10 cellular contexts compared by ENCODE assay signal in genomic region chr3:16300282-16300681, GRCh38. TPM values are rescaled to one million over a fixed set of nuclear protein-coding genes. Genes with fewer than 3 reads are reported as not detected.
A peak's percentile ranks its signal among the peaks of the same experiment; 100 is the strongest.
DNase-seq lines count a peak whose midpoint lies in the region; ATAC-seq, FAIRE-seq and TF ChIP-seq lines count a peak whose summit lies in the region.
"Had no signal": no experiment of that assay in that cellular context is flagged by ENCODE, and none has a peak within 500 bp of the region (broad histone marks: within the 10 kb centered on the region; RNA-seq: fewer than 3 reads in every experiment).

No MANE protein-coding gene starts in this region.

- H3K18ac ChIP-seq in IMR-90 (ENCODE audit: low read depth, low read length) (no peak overlapping the region), H1 (ENCODE audit: extremely low read depth, low read length) (no peak overlapping the region)

- TF ChIP-seq CTCF in IMR-90 (conservative IDR thresholded peaks at IDR 0.05; ENCODE audit: low read depth, low read length) (no peak), H1 (IDR thresholded peaks at IDR 0.05; ENCODE audit: control extremely low read depth in 1 of 3, insufficient read depth in 1 of 3, low read depth in 1 of 3, low read length in 3 of 3) (no peak), upper lobe of left lung (IDR thresholded peaks at IDR 0.05) (no peak)

- no peaks in the 10 kb centered on the region for H4K20me1 ChIP-seq in IMR-90 (ENCODE audit: insufficient read depth, low read length)
- no peaks in the 10 kb centered on the region for H4K20me1 ChIP-seq in H1 (replicated peaks in 1 of 2; ENCODE audit: control insufficient read depth in 1 of 2, insufficient read depth in 2 of 2, low read length in 2 of 2)

- H3K27me3 ChIP-seq in IMR-90 (ENCODE audit: control insufficient read depth, insufficient read depth, low read length), result no peaks in the 10 kb centered on the region
- no peaks in the 10 kb centered on the region for H3K27me3 ChIP-seq in H1 (replicated peaks in 1 of 4; ENCODE audit: control insufficient read depth in 3 of 4, extremely low read depth in 1 of 4, insufficient read depth in 3 of 4, low read length in 3 of 4)
- no peaks in the 10 kb centered on the region for H3K27me3 ChIP-seq in upper lobe of left lung

- no peak overlapping the region for H3K4me2 ChIP-seq in IMR-90 (ENCODE audit: low read depth, low read length)
- no peak overlapping the region for H3K4me2 ChIP-seq in H1 (ENCODE audit: insufficient read depth in 1 of 2, low read depth in 2 of 2, low read length in 2 of 2)

- H2BK15ac ChIP-seq in IMR-90 (ENCODE audit: low read depth, low read length) (no peak overlapping the region), H1 (ENCODE audit: low read length) (no peak overlapping the region)

- H3K27ac ChIP-seq in IMR-90 (ENCODE audit: insufficient read depth, low read length), result no peak overlapping the region
- no peak overlapping the region for H3K27ac ChIP-seq in H1 (ENCODE audit: low read depth, low read length)
- peak overlapping the region in 3 of 4 donors; percentile 12 to 70 (median 66) for H3K27ac ChIP-seq in upper lobe of left lung

- H2BK5ac ChIP-seq in IMR-90 (ENCODE audit: low read depth, low read length, poor library complexity, severe bottlenecking) (no peak overlapping the region), H1 (ENCODE audit: low read depth, low read length) (no peak overlapping the region)

- H2AFZ ChIP-seq in IMR-90 (replicated peaks; ENCODE audit: low read length, poor library complexity), result no peak overlapping the region
- H2AFZ ChIP-seq in H1 (ENCODE audit: low read length), result no peak overlapping the region

- H3K14ac ChIP-seq in IMR-90 (replicated peaks; ENCODE audit: low read depth, low read length) (no peak overlapping the region), H1 (ENCODE audit: insufficient read length) (no peak overlapping the region)

- H3K9ac ChIP-seq in IMR-90 (ENCODE audit: low read depth, low read length), result no peak overlapping the region
- H3K9ac ChIP-seq in H1 (replicated peaks in 1 of 4; ENCODE audit: extremely low read depth in 1 of 4, low read depth in 3 of 4, low read length in 3 of 4), result no peak overlapping the region

- TF ChIP-seq POLR2A in IMR-90 (IDR thresholded peaks at IDR 0.05; ENCODE audit: low read depth, low read length), result no peak
- no peak for TF ChIP-seq POLR2A in H1 (IDR thresholded peaks at IDR 0.05; ENCODE audit: control extremely low read depth in 1 of 2, low read depth in 2 of 2, low read length in 2 of 2)
- no peak for TF ChIP-seq POLR2A in upper lobe of left lung (IDR thresholded peaks at IDR 0.05)

- ATAC-seq in IMR-90 (ENCODE audit: low read depth), result peak; percentile 22; the same call in 1 of the 2 replicates
- no peak for ATAC-seq in upper lobe of left lung (ENCODE audit: low FRiP score in 2 of 2)
- ATAC-seq in HG03280 (IDR thresholded peaks at IDR 0.05; ENCODE audit: unreplicated experiment), result no peak

- peaks cover 97% of the 10 kb centered on the region for H3K4me1 Mint-ChIP-seq in activated naive CD4-positive, alpha-beta T cell treated with anti-CD3 and anti-CD28 coated beads for 36 hours (ENCODE audit: low read depth)

- TF ChIP-seq EP300 in H1 (IDR thresholded peaks at IDR 0.05; ENCODE audit: borderline replicate concordance in 1 of 2, low read depth in 2 of 2, low read length in 2 of 2), result no peak
- no peak for TF ChIP-seq EP300 in upper lobe of left lung (IDR thresholded peaks at IDR 0.05)

- H3K79me1 ChIP-seq in IMR-90 (ENCODE audit: low read depth in 1 of 2, low read length in 2 of 2), result no peaks in the 10 kb centered on the region
- peaks cover 4% of the 10 kb centered on the region; the same call in 1 of the 2 replicates for H3K79me1 ChIP-seq in H1 (ENCODE audit: low read depth, low read length)

- H3K9me3 ChIP-seq in IMR-90 (ENCODE audit: control insufficient read depth, insufficient read depth, low read length), result no peaks in the 10 kb centered on the region
- peaks cover 0 to 4% of the 10 kb centered on the region in 2 experiments; a peak in 1 of 4 replicates for H3K9me3 ChIP-seq in H1 (ENCODE audit: insufficient read depth in 2 of 2, low read depth in 1 of 2, low read length in 1 of 2)
- H3K9me3 ChIP-seq in upper lobe of left lung, result no peaks in the 10 kb centered on the region

- H3K56ac ChIP-seq in IMR-90 (ENCODE audit: extremely low read depth, insufficient read depth, low read length) (no peak overlapping the region), H1 (replicated peaks; ENCODE audit: insufficient read length, low read depth, low read length) (no peak overlapping the region)

- H2BK12ac ChIP-seq in H1 (ENCODE audit: low read depth, low read length), result no peak overlapping the region; the same call in 1 of the 2 replicates

- peaks cover 54% of the 10 kb centered on the region for H3K36me3 Mint-ChIP-seq in activated naive CD4-positive, alpha-beta T cell treated with anti-CD3 and anti-CD28 coated beads for 36 hours (ENCODE audit: low read depth)

- POLR2A ChIA-PET in IMR-90 (lab: Charles Lee; ENCODE audit: unreplicated experiment), result no interaction called here
- POLR2A ChIA-PET in H1 (lab: Charles Lee; ENCODE audit: partially characterized antibody), result interaction anchor here (0.5 kb wide), 1 partner anchor 18 kb away, joined by 3 read pairs; no protein-coding TSS in a partner anchor

- no CpG with 5 or more reads among the region's 2 CpGs for WGBS in IMR-90 (ENCODE audit: extremely low coverage in 2 of 2, insufficient read length in 1 of 2), 2 experiments
- 81% methylated on average over 2 of the region's 2 CpGs; no CpG with 5 or more reads in 1 of the 2 experiments for WGBS in H1 (ENCODE audit: extremely low coverage in 1 of 2, insufficient coverage in 1 of 2, insufficient read length in 1 of 2, insufficient replicate concordance in 2 of 2, low coverage in 1 of 2, low lambda C conversion rate in 2 of 2, missing lambda C conversion rate in 1 of 2), 2 experiments
- 61 to 87% methylated on average over 2 of the region's 2 CpGs for WGBS in upper lobe of left lung, 2 donors

- H3K23ac ChIP-seq in IMR-90 (ENCODE audit: low read depth, low read length) (no peak overlapping the region), H1 (ENCODE audit: insufficient read length) (no peak overlapping the region)

- H3K27ac Mint-ChIP-seq in activated naive CD4-positive, alpha-beta T cell treated with anti-CD3 and anti-CD28 coated beads for 36 hours, result peak overlapping the region; percentile 94

- H3K4ac ChIP-seq in IMR-90 (ENCODE audit: low read depth, low read length) (no peak overlapping the region), H1 (replicated peaks; ENCODE audit: insufficient read length, low read depth, low read length) (no peak overlapping the region)

- no peaks in the 10 kb centered on the region for H3K23me2 ChIP-seq in H1 (ENCODE audit: low read depth, low read length)

- no peak for FAIRE-seq in H1 (lab: Jason Lieb, UNC)

- H3K4me3 ChIP-seq in IMR-90 (ENCODE audit: insufficient read depth, low read depth, low read length) (no peak overlapping the region), H1 (ENCODE audit: extremely low read depth in 1 of 4, insufficient read depth in 2 of 4, low read depth in 3 of 4, low read length in 4 of 4) (no peak overlapping the region), upper lobe of left lung (no peak overlapping the region)

- no peak overlapping the region for H4K8ac ChIP-seq in IMR-90 (ENCODE audit: low read depth in 2 of 2, low read length in 2 of 2)
- no peak overlapping the region for H4K8ac ChIP-seq in H1 (ENCODE audit: extremely low read depth, insufficient read depth, low read length)

- intact Hi-C loops in activated naive CD4-positive, alpha-beta T cell treated with anti-CD3 and anti-CD28 coated beads for 36 hours (cut with micrococcal nuclease), result no loop called here
- intact Hi-C loops in IMR-90 (cut with micrococcal nuclease), result no loop called here

- H3K9me1 ChIP-seq in IMR-90 (ENCODE audit: insufficient read depth, low read length), result peaks cover 4% of the 10 kb centered on the region

- CTCF ChIA-PET in activated naive CD4-positive, alpha-beta T cell treated with anti-CD3 and anti-CD28 coated beads for 36 hours (lab: Charles Lee), result interaction anchor here (0.9 to 8.9 kb wide), 7 partner anchors 7 to 20 kb away, joined by 3 to 109 read pairs (median 4); no protein-coding TSS in a partner anchor
- CTCF ChIA-PET in IMR-90 (lab: Yijun Ruan, JAX) (interaction anchor here (0.6 kb wide), 1 partner anchor 116 kb away, joined by 3 read pairs; no protein-coding TSS in a partner anchor), H1 (lab: Charles Lee; ENCODE audit: partially characterized antibody) (interaction anchor here (0.8 to 4.4 kb wide), 6 partner anchors 8 to 66 kb away, joined by 3 to 19 read pairs (median 3); no protein-coding TSS in a partner anchor)

- BruUV-seq in IMR-90 (replicated peaks; lab: Mats Ljungman, UMichigan), result no TSS peak

- peak overlapping the region; percentile 62 for H3K4me3 Mint-ChIP-seq in activated naive CD4-positive, alpha-beta T cell treated with anti-CD3 and anti-CD28 coated beads for 36 hours

- TF ChIP-seq RAD21 in IMR-90 (IDR thresholded peaks at IDR 0.05; ENCODE audit: low read length) (no peak), H1 (IDR thresholded peaks at IDR 0.05 in 1 of 2, conservative IDR thresholded peaks at IDR 0.05 in 1 of 2; ENCODE audit: low read depth in 2 of 2, low read length in 2 of 2) (no peak)

- H2BK20ac ChIP-seq in IMR-90 (ENCODE audit: low read depth, low read length), result no peak overlapping the region
- peak overlapping the region; percentile 13; the same call in 1 of the 2 replicates for H2BK20ac ChIP-seq in H1 (ENCODE audit: low read length)

- H3K79me2 ChIP-seq in H1 (ENCODE audit: control insufficient read depth in 1 of 2, insufficient read depth in 2 of 2, low read length in 2 of 2), result no peaks in the 10 kb centered on the region

- no peaks in the 10 kb centered on the region for H3K9me3 Mint-ChIP-seq in activated naive CD4-positive, alpha-beta T cell treated with anti-CD3 and anti-CD28 coated beads for 36 hours

- no peak for DNase-seq in activated naive CD4-positive, alpha-beta T cell treated with anti-CD3 and anti-CD28 coated beads for 36 hours
- no peak for DNase-seq in activated naive CD4-positive, alpha-beta T cell treated with Interleukin-2 at 50 U/mL for 16 hours
- DNase-seq in IMR-90 (no peak), H1 (ENCODE audit: low read depth in 1 of 2, low spot score in 2 of 2) (no peak), upper lobe of left lung (no peak), NCI-H146 treated with DMSO at 0.1 percent for 48 hours (lab: John Stamatoyannopoulos, UW; ENCODE audit: unreplicated experiment) (no peak), anterior cingulate cortex (lab: John Stamatoyannopoulos, UW) (no peak)
- DNase-seq: left colon, NCI-H526 had no signal

- dilution Hi-C loops in IMR-90 (cut with HindIII; ENCODE audit: low sequenced_read_pairs, unreplicated experiment), result no loop called here

- in situ Hi-C loops in IMR-90 (cut with MboI; ENCODE audit: low sequenced_read_pairs), result no loop called here

- no peak overlapping the region for H4K91ac ChIP-seq in IMR-90 (ENCODE audit: insufficient read depth, low read depth, low read length)
- H4K91ac ChIP-seq in H1 (replicated peaks; ENCODE audit: insufficient read length, low read length), result no peak overlapping the region

- H3K36me3 ChIP-seq in IMR-90 (ENCODE audit: control insufficient read depth, insufficient read depth, low read length) (peaks cover 6% of the 10 kb centered on the region; the same call in 1 of the 2 replicates), H1 (ENCODE audit: control insufficient read depth in 2 of 4, insufficient read depth in 4 of 4, low read length in 3 of 4) (peaks cover 0 to 39% (median 12%) of the 10 kb centered on the region in 4 experiments; a peak in 5 of 8 replicates), upper lobe of left lung (peaks cover 0 to 7% (median 0%) of the 10 kb centered on the region in 4 donors)

- no peak overlapping the region for H4K5ac ChIP-seq in IMR-90 (ENCODE audit: low read depth, low read length)
- H4K5ac ChIP-seq in H1 (ENCODE audit: insufficient read length, low read depth, low read length), result no peak overlapping the region

- no peaks in the 10 kb centered on the region for H3K27me3 Mint-ChIP-seq in activated naive CD4-positive, alpha-beta T cell treated with anti-CD3 and anti-CD28 coated beads for 36 hours (ENCODE audit: low read depth)

- no peak overlapping the region for H2AK5ac ChIP-seq in IMR-90 (ENCODE audit: low read depth, low read length)
- no peak overlapping the region for H2AK5ac ChIP-seq in H1 (ENCODE audit: low read depth, low read length)

- H2AK9ac ChIP-seq in IMR-90 (replicated peaks; ENCODE audit: low read depth, low read length, poor library complexity), result no peak overlapping the region

- H3K4me1 ChIP-seq in IMR-90 (ENCODE audit: control insufficient read depth, insufficient read depth, low read length), result 0 out of 2 replicates have a peak, but pooled peaks cover 2% of the 10 kb centered on the region
- H3K4me1 ChIP-seq in H1 (replicated peaks in 1 of 4; ENCODE audit: control insufficient read depth in 3 of 4, insufficient read depth in 4 of 4, low read length in 3 of 4), result peaks cover 7 to 29% (median 21%) of the 10 kb centered on the region in 4 experiments; a peak in 6 of 7 replicates
- H3K4me1 ChIP-seq in upper lobe of left lung, result peaks cover 0 to 30% (median 17%) of the 10 kb centered on the region in 4 donors

- H2BK120ac ChIP-seq in IMR-90 (ENCODE audit: low read depth, low read length) (no peak overlapping the region), H1 (replicated peaks; ENCODE audit: low read depth, low read length) (peak overlapping the region; percentile 61)

RNA-seq across cellular contexts. Expression of gene OXNAD1, which starts 35.3 kb away (rescaled TPM):
- total RNA-seq in activated naive CD4-positive, alpha-beta T cell treated with anti-CD3 and anti-CD28 coated beads for 36 hours, result 10 to 100 TPM; 32.4 to 34.2 TPM
- total RNA-seq in IMR-90 (2012; rRNA removed) (11.1 and 11.3 TPM in 2 replicates), upper lobe of left lung (10 to 100 TPM in 5 of 6 donors, 1 to 10 TPM in 1; 7.2 to 20.9 (median 11.0) TPM)
- polyA plus RNA-seq in IMR-90 (2012; rRNA removed) (5.0 and 6.2 TPM in 2 replicates), H1 (2011; rRNA removed) (14.6 and 14.9 TPM in 2 replicates)
- 2.7 and 3.5 TPM in 2 replicates for polyA plus RNA-seq in IMR-90 (2012; cell fraction: cytosol; rRNA removed)
- 2.0 and 4.6 TPM in 2 replicates for polyA plus RNA-seq in IMR-90 (2012; cell fraction: nucleus; rRNA removed; ENCODE audit: low replicate concordance)
- 24.8 and 25.2 TPM in 2 replicates for total RNA-seq in H1 (2021; fragmentation: NEBNext Ultra II Directional; extraction: Animal tissue kit (Norgen Biotek cat#: 25700))
- polyA plus RNA-seq in H1 (2011; cell fraction: cytosol; rRNA removed), result 19.9 TPM
- polyA plus RNA-seq in H1 (2011; cell fraction: nucleus; rRNA removed), result 17.0 TPM
- polyA plus RNA-seq in H1 (2012, experiment 1 of 2), result 16.0 to 21.4 TPM (median 18.1 TPM) in 4 replicates
- polyA plus RNA-seq in H1 (2012, experiment 2 of 2), result 3.8 TPM
- polyA plus RNA-seq in H1 (2013, experiment 1 of 2), result 12.7 TPM
- 13.0 TPM for polyA plus RNA-seq in H1 (2013, experiment 2 of 2)
- polyA minus RNA-seq in H1 (2011; rRNA and poly(A)+ RNA removed), result 38.5 and 46.6 TPM in 2 replicates
- 13.4 TPM for polyA minus RNA-seq in H1 (2011; cell fraction: cytosol; rRNA and poly(A)+ RNA removed)
- 87.5 TPM for polyA minus RNA-seq in H1 (2011; cell fraction: nucleus; rRNA and poly(A)+ RNA removed)

RNA-seq across cellular contexts. Expression of gene DPH3, which starts 35.5 kb away (rescaled TPM):
- total RNA-seq in activated naive CD4-positive, alpha-beta T cell treated with anti-CD3 and anti-CD28 coated beads for 36 hours, result 10 to 100 TPM; 16.1 to 17.0 TPM
- total RNA-seq in IMR-90 (2012; rRNA removed) (32.1 and 34.4 TPM in 2 replicates), upper lobe of left lung (10 to 100 TPM in 4 of 6 donors, 1 to 10 TPM in 2; 7.3 to 33.1 (median 21.3) TPM)
- polyA plus RNA-seq in IMR-90 (2012; rRNA removed) (11.4 and 12.9 TPM in 2 replicates), H1 (2011; rRNA removed) (5.8 and 9.8 TPM in 2 replicates)
- 3.8 and 5.9 TPM in 2 replicates for polyA plus RNA-seq in IMR-90 (2012; cell fraction: cytosol; rRNA removed)
- 0.71 and 4.2 TPM in 2 replicates for polyA plus RNA-seq in IMR-90 (2012; cell fraction: nucleus; rRNA removed; ENCODE audit: low replicate concordance)
- 33.0 and 40.1 TPM in 2 replicates for total RNA-seq in H1 (2021; fragmentation: NEBNext Ultra II Directional; extraction: Animal tissue kit (Norgen Biotek cat#: 25700))
- polyA plus RNA-seq in H1 (2011; cell fraction: cytosol; rRNA removed), result 9.7 TPM
- 4.7 TPM for polyA plus RNA-seq in H1 (2011; cell fraction: nucleus; rRNA removed)
- polyA plus RNA-seq in H1 (2012, experiment 1 of 2), result 14.1 to 27.3 TPM (median 15.1 TPM) in 4 replicates
- polyA plus RNA-seq in H1 (2012, experiment 2 of 2), result 11.6 TPM
- polyA plus RNA-seq in H1 (2013, experiment 1 of 2), result 15.9 TPM
- polyA plus RNA-seq in H1 (2013, experiment 2 of 2), result 16.5 TPM
- 9.4 and 14.0 TPM in 2 replicates for polyA minus RNA-seq in H1 (2011; rRNA and poly(A)+ RNA removed)
- 8.0 TPM for polyA minus RNA-seq in H1 (2011; cell fraction: cytosol; rRNA and poly(A)+ RNA removed)
- polyA minus RNA-seq in H1 (2011; cell fraction: nucleus; rRNA and poly(A)+ RNA removed), result 9.2 TPM

Comparison
In these comparisons a context has a peak if more than half of its experiments do, and no peak if none do; other contexts are left out.
1. H3K27ac ChIP-seq: peak in upper lobe of left lung (3 of 4); none in IMR-90 (single experiment) and H1 (single experiment).